In the genomic region with DNA sequence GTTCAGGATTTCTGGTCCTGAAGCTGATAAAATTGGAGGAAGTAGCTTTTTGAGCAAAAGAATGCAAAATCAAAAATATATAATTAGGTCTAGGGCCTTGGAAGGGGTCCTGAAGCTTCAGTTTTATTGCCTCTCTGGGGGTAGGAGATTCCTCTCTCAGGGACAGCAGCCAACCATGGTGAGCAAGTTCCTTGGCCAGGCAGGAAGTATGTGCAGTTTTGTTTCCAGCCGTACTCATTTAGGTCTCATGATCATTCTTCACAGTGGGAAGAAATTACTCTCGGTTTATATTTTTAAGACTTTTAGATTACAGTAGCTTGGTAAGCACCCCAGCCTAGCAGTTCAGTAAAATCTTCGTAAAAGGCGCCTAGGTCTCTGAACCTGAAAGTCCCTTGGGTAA, we compare ENCODE assay signal across 21 cellular contexts. TPM values are rescaled to one million over a fixed set of nuclear protein-coding genes. Genes with fewer than 3 reads are reported as not detected.
DNase-seq lines count a peak whose midpoint lies in the region; ATAC-seq and TF ChIP-seq lines count a peak whose summit lies in the region.
"Had no signal": no experiment of that assay in that cellular context is flagged by ENCODE, and none has a peak within 500 bp of the region (broad histone marks: within the 10 kb centered on the region; RNA-seq: fewer than 3 reads in every experiment).

No MANE protein-coding gene starts in this region.

- DNase-seq in EH (ENCODE audit: low read depth) (peak; percentile 75), NCI-H69 (lab: John Stamatoyannopoulos, UW) (peak; percentile 37), T-helper 2 cell (no peak), NCI-H526 treated with DMSO at 0.1 percent for 48 hours (lab: John Stamatoyannopoulos, UW) (no peak)
- DNase-seq in activated CD4-positive, alpha-beta T cell treated with anti-CD3 and anti-CD28 coated beads for 4 hours: no peak
- DNase-seq: activated naive CD8-positive, alpha-beta T cell treated with anti-CD3 and anti-CD28 coated beads, Interleukin-2, amount 10 ng/mL, durations not matched to agents 7 days and 5 days; activated T-cell treated with anti-CD3 and anti-CD28 coated beads, Interleukin-2, amount 50 U/mL, for 1 hour; cerebellar nuclear complex; endodermal cell; H9; MM.1S; NCI-H187; occipital lobe; sigmoid colon; substantia nigra; SW 1271 had no signal

- no peaks in the 10 kb centered on the region for H3K9me3 Mint-ChIP-seq in nephron
- H3K9me3 Mint-ChIP-seq: activated naive CD8-positive, alpha-beta T cell treated with anti-CD3 and anti-CD28 coated beads, Interleukin-2, amount 10 ng/mL, durations not matched to agents 7 days and 5 days; endodermal cell; H9; IgD-negative memory B cell had no signal

- peak overlapping the region; percentile 76 to 84 for H3K27ac ChIP-seq in esophagus (ENCODE audit: low read depth in 2 of 2, low read length in 1 of 2)
- H3K27ac ChIP-seq: gastroesophageal sphincter, sigmoid colon had no signal

- H3K4me3 ChIP-seq in esophagus (ENCODE audit: low read depth in 1 of 2, low read length in 2 of 2): no peak overlapping the region
- H3K4me3 ChIP-seq: gastroesophageal sphincter, sigmoid colon had no signal

- peaks cover 57% of the 10 kb centered on the region for H3K4me1 Mint-ChIP-seq in nephron

- H3K27me3 ChIP-seq in esophagus (ENCODE audit: control insufficient read depth in 1 of 2, insufficient read depth in 2 of 2, low read length in 2 of 2): no peaks in the 10 kb centered on the region
- H3K27me3 ChIP-seq: gastroesophageal sphincter, sigmoid colon had no signal

- H3K27ac Mint-ChIP-seq in nephron: peak overlapping the region; percentile 70 to 93 (median 86)
- H3K27ac Mint-ChIP-seq: endodermal cell, H9, IgD-negative memory B cell had no signal

- H3K27me3 Mint-ChIP-seq in nephron (ENCODE audit: low read depth): peaks cover 7% of the 10 kb centered on the region

- WGBS in esophagus, 2 donors: 74 to 75% methylated on average over 4 of the region's 4 CpGs

- H3K9me3 ChIP-seq in esophagus (ENCODE audit: control insufficient read depth in 2 of 2, insufficient read depth in 1 of 2, low read depth in 1 of 2, low read length in 1 of 2): no peaks in the 10 kb centered on the region
- H3K9me3 ChIP-seq: gastroesophageal sphincter, sigmoid colon had no signal

- no peak for ATAC-seq in GM21360 (IDR thresholded peaks at IDR 0.05; ENCODE audit: unreplicated experiment)
- ATAC-seq: gastroesophageal sphincter had no signal

- no peaks in the 10 kb centered on the region for H3K36me3 Mint-ChIP-seq in nephron (ENCODE audit: low read depth)
- H3K36me3 Mint-ChIP-seq: activated naive CD8-positive, alpha-beta T cell treated with anti-CD3 and anti-CD28 coated beads, Interleukin-2, amount 10 ng/mL, durations not matched to agents 7 days and 5 days; IgD-negative memory B cell had no signal

- H3K4me3 Mint-ChIP-seq in nephron: peak overlapping the region in 1 of 3 experiments; percentile 52
- H3K4me3 Mint-ChIP-seq: endodermal cell, H9, IgD-negative memory B cell had no signal

- H3K4me1 ChIP-seq in esophagus (ENCODE audit: control insufficient read depth in 2 of 2, insufficient read depth in 2 of 2, low read length in 1 of 2): peaks cover 0 to 2% of the 10 kb centered on the region in 2 donors

- H3K36me3 ChIP-seq in esophagus (ENCODE audit: control insufficient read depth in 2 of 2, insufficient read depth in 2 of 2, low read length in 1 of 2): no peaks in the 10 kb centered on the region
- H3K36me3 ChIP-seq: gastroesophageal sphincter, sigmoid colon had no signal

- TF ChIP-seq CTCF in nephron (IDR thresholded peaks at IDR 0.05; ENCODE audit: unreplicated experiment in 3 of 3): no peak

RNA-seq across cellular contexts. Expression of gene RAB38, which starts 3.0 kb away (rescaled TPM):
- 10 to 100 TPM; 17.9 to 57.4 TPM for polyA plus RNA-seq in esophagus
- polyA plus RNA-seq: IgD-negative memory B cell had no signal

Comparison
In these comparisons a context has a peak if more than half of its experiments do, and no peak if none do; other contexts are left out.
1. DNase-seq: peak in EH (single experiment) and NCI-H69 (single experiment); none in T-helper 2 cell (0 of 5), activated CD4-positive, alpha-beta T cell treated with anti-CD3 and anti-CD28 coated beads for 4 hours (0 of 2) and NCI-H526 treated with DMSO at 0.1 percent for 48 hours (single experiment).